23 cellular contexts compared by ENCODE assay signal in the genomic region with DNA sequence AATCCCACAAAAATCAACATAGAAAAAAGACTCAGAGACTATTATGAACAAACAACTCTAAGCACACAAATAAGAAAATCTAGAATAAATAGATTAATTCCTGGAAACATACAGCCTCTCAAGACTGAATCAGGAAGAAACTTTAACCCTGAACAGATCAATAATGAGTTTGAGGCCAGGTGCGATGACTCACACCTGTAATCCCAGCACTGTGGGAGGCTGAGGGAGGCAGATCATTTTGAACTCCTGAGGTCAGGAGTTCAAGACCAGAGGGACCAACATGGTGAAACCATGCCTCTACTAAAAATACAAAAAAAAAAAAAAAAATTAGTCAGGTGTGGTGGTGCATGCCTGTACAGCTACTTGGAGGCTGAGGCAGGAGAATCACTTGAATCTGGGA.
DNase-seq lines count a peak whose midpoint lies in the region; ATAC-seq and TF ChIP-seq lines count a peak whose summit lies in the region.
"Had no signal": no experiment of that assay in that cellular context is flagged by ENCODE, and none has a peak within 500 bp of the region (broad histone marks: within the 10 kb centered on the region; RNA-seq: fewer than 3 reads in every experiment).

No MANE protein-coding gene starts in this region.

- intact Hi-C loops in Calu3 (cut with micrococcal nuclease; ENCODE audit: unreplicated experiment) (no loop called here), mucosa of descending colon (cut with DNase I, micrococcal nuclease) (no loop called here), breast epithelium (cut with DNase I; ENCODE audit: low total_unique reads) (no loop called here)

- H3K27me3 Mint-ChIP-seq in Calu3 (ENCODE audit: unreplicated experiment) = no peaks in the 10 kb centered on the region
- H3K27me3 Mint-ChIP-seq: CD4-positive, alpha-beta T cell; CD8-positive, alpha-beta memory T cell had no signal

- peaks cover 8% of the 10 kb centered on the region for H3K36me3 Mint-ChIP-seq in Calu3 (ENCODE audit: insufficient read depth, unreplicated experiment)
- H3K36me3 Mint-ChIP-seq: CD14-positive monocyte had no signal

- BruUV-seq in Calu3 (replicated peaks; lab: Mats Ljungman, UMichigan) = no TSS peak

- no peak overlapping the region for H3K4me3 ChIP-seq in mucosa of descending colon
- H3K4me3 ChIP-seq in breast epithelium = no peak overlapping the region
- no peak overlapping the region for H3K4me3 ChIP-seq in brain microvascular endothelial cell (ENCODE audit: low read depth, low read length)
- H3K4me3 ChIP-seq: A549; BLaER1 treated with 17β-estradiol and CSF1 and Interleukin-3, amounts not matched to agents 10 nM and 100 nM; GM12878; GM23338 had no signal

- TF ChIP-seq CTCF in Calu3 (IDR thresholded peaks at IDR 0.05; ENCODE audit: unreplicated experiment) (no peak), mucosa of descending colon (IDR thresholded peaks at IDR 0.05) (no peak), breast epithelium (IDR thresholded peaks at IDR 0.05) (no peak), brain microvascular endothelial cell (IDR thresholded peaks at IDR 0.05; ENCODE audit: low read depth, low read length, missing control alignments) (no peak)

- no peak overlapping the region for H3K4me3 Mint-ChIP-seq in Calu3 (ENCODE audit: low read depth, unreplicated experiment)
- H3K4me3 Mint-ChIP-seq: CD14-positive monocyte; CD4-positive, alpha-beta T cell; CD8-positive, alpha-beta memory T cell; GM23338; H9; HFFc6 had no signal

- no peaks in the 10 kb centered on the region for H3K9me3 ChIP-seq in mucosa of descending colon
- H3K9me3 ChIP-seq in breast epithelium = peaks cover 0 to 12% of the 10 kb centered on the region in 2 donors
- H3K9me3 ChIP-seq: A549, BE2C had no signal

- H3K27ac ChIP-seq in breast epithelium = no peak overlapping the region
- no peak overlapping the region for H3K27ac ChIP-seq in brain microvascular endothelial cell
- H3K27ac ChIP-seq: A549; BLaER1 treated with 17β-estradiol and CSF1 and Interleukin-3, amounts not matched to agents 10 nM and 100 nM had no signal

- in situ Hi-C loops in brain microvascular endothelial cell (cut with HindIII; ENCODE audit: low pct_ligation_motif_present, low sequenced_read_pairs) = no loop called here

- peaks cover 3% of the 10 kb centered on the region for H3K9me3 Mint-ChIP-seq in Calu3 (ENCODE audit: low read depth, unreplicated experiment)

- H3K36me3 ChIP-seq in mucosa of descending colon (ENCODE audit: low read depth) (no peaks in the 10 kb centered on the region), breast epithelium (no peaks in the 10 kb centered on the region), brain microvascular endothelial cell (replicated peaks) (no peaks in the 10 kb centered on the region)
- H3K36me3 ChIP-seq: BE2C; BLaER1 treated with 17β-estradiol and CSF1 and Interleukin-3, amounts not matched to agents 10 nM and 100 nM had no signal

- H3K27ac Mint-ChIP-seq in Calu3 (ENCODE audit: unreplicated experiment) = peak overlapping the region; percentile 67
- H3K27ac Mint-ChIP-seq: CD14-positive monocyte; CD4-positive, alpha-beta T cell; CD8-positive, alpha-beta memory T cell; GM23338; H9; HFFc6 had no signal

- CTCF ChIA-PET in Calu3 (lab: Charles Lee) = no interaction called here

- peaks cover 31% of the 10 kb centered on the region for H3K4me1 Mint-ChIP-seq in Calu3 (ENCODE audit: low read depth, unreplicated experiment)
- H3K4me1 Mint-ChIP-seq: CD14-positive monocyte; CD8-positive, alpha-beta memory T cell; GM23338; H9 had no signal

- H3K27me3 ChIP-seq in breast epithelium (no peaks in the 10 kb centered on the region), brain microvascular endothelial cell (replicated peaks) (no peaks in the 10 kb centered on the region)
- H3K27me3 ChIP-seq: BE2C; BLaER1 treated with 17β-estradiol and CSF1 and Interleukin-3, amounts not matched to agents 10 nM and 100 nM had no signal

- peak; percentile 32 for ATAC-seq in mucosa of descending colon
- ATAC-seq: A549, GM12878, GM23338, HCT116 had no signal

- H3K4me1 ChIP-seq in mucosa of descending colon (ENCODE audit: low read depth) = no peaks in the 10 kb centered on the region
- H3K4me1 ChIP-seq in breast epithelium = no peaks in the 10 kb centered on the region
- H3K4me1 ChIP-seq: A549; BE2C; BLaER1 treated with 17β-estradiol and CSF1 and Interleukin-3, amounts not matched to agents 10 nM and 100 nM had no signal

- DNase-seq in Calu3 (peak; percentile 49), LHCN-M2 (ENCODE audit: low read depth) (peak; percentile 6), mucosa of descending colon (no peak), breast epithelium (ENCODE audit: low spot score in 2 of 2) (no peak), brain microvascular endothelial cell (no peak), NCI-H748 treated with DMSO at 0.1 percent for 48 hours (lab: John Stamatoyannopoulos, UW) (no peak)
- DNase-seq: 8988T; ACHN; AML-193; BE2C; CD4-positive, alpha-beta T cell; CD8-positive, alpha-beta memory T cell; DMS79; EL; GDM1; H9; HFFc6 had no signal

- TF ChIP-seq POLR2A in breast epithelium (IDR thresholded peaks at IDR 0.05) = no peak

Comparison
In these comparisons a context has a peak if more than half of its experiments do, and no peak if none do; other contexts are left out.
1. DNase-seq: peak in Calu3 (single experiment) and LHCN-M2 (single experiment); none in mucosa of descending colon (0 of 3), breast epithelium (0 of 2), brain microvascular endothelial cell (single experiment) and NCI-H748 treated with DMSO at 0.1 percent for 48 hours (single experiment).